ENCODE assay signal across 21 cellular contexts in genomic region chr14:100790785-100791667, GRCh38. TPM values are rescaled to one million over a fixed set of nuclear protein-coding genes. Genes with fewer than 3 reads are reported as not detected.
DNase-seq lines count a peak whose midpoint lies in the region; ATAC-seq and TF ChIP-seq lines count a peak whose summit lies in the region.
"Had no signal": no experiment of that assay in that cellular context is flagged by ENCODE, and none has a peak within 500 bp of the region (broad histone marks: within the 10 kb centered on the region; RNA-seq: fewer than 3 reads in every experiment).

No MANE protein-coding gene starts in this region.

- H3K4me3 Mint-ChIP-seq in activated naive CD4-positive, alpha-beta T cell treated with anti-CD3 and anti-CD28 coated beads for 36 hours, result no peak overlapping the region
- H3K4me3 Mint-ChIP-seq: activated CD4-positive, alpha-beta T cell treated with anti-CD3 and anti-CD28 coated beads for 36 hours had no signal

- H3K4me3 ChIP-seq in adipocyte (ENCODE audit: low read length) (no peak overlapping the region), fibroblast of the aortic adventitia (ENCODE audit: low read depth, low read length) (no peak overlapping the region), neuronal stem cell (ENCODE audit: low read length in 2 of 2) (no peak overlapping the region)
- H3K4me3 ChIP-seq: body of pancreas, transverse colon had no signal

- CTCF ChIA-PET in activated naive CD4-positive, alpha-beta T cell treated with anti-CD3 and anti-CD28 coated beads for 36 hours (lab: Charles Lee), result no interaction called here

- peak; percentile 54 for DNase-seq in HT1080 (ENCODE audit: low read depth)
- peak; percentile 86 for DNase-seq in adipocyte (ENCODE audit: low read depth)
- peak; percentile 2 for DNase-seq in fibroblast of the aortic adventitia (ENCODE audit: low read depth)
- DNase-seq in neuronal stem cell (ENCODE audit: low spot score), result no peak
- no peak for DNase-seq in activated naive CD4-positive, alpha-beta T cell treated with anti-CD3 and anti-CD28 coated beads for 36 hours
- DNase-seq in stimulated activated CD4-positive, alpha-beta T cell treated with anti-CD3 and anti-CD28 coated beads, Interleukin-15, amount 100 ng/mL, for 24 hours, result no peak
- DNase-seq: activated CD4-positive, alpha-beta T cell treated with anti-CD3 and anti-CD28 coated beads for 36 hours; activated CD8-positive, alpha-beta memory T cell treated with anti-CD3 and anti-CD28 coated beads, Interleukin-2, amount 50 U/mL, for 4 hours; activated naive CD4-positive, alpha-beta T cell treated with Interleukin-2 at 50 U/mL for 16 hours; body of pancreas; C1 segment of cervical spinal cord; cortex of kidney; MV-4-11; NCI-H2029; stimulated activated naive CD4-positive, alpha-beta T cell treated with Interleukin-2 at 50 U/mL for 16 hours; transverse colon had no signal

- H3K9me3 ChIP-seq in adipocyte (ENCODE audit: control insufficient read depth, low read length), result no peaks in the 10 kb centered on the region
- H3K9me3 ChIP-seq in neuronal stem cell (replicated peaks in 1 of 2; ENCODE audit: control insufficient read depth in 2 of 2, insufficient read depth in 1 of 2, low read depth in 1 of 2, low read length in 2 of 2), result no peaks in the 10 kb centered on the region
- H3K9me3 ChIP-seq: body of pancreas, transverse colon had no signal

- H2BK120ac ChIP-seq in neuronal stem cell (ENCODE audit: low read depth, low read length), result peak overlapping the region; percentile 90

- H2BK15ac ChIP-seq in neuronal stem cell (ENCODE audit: low read length), result peak overlapping the region; percentile 34

- H4K91ac ChIP-seq in neuronal stem cell (ENCODE audit: low read depth, low read length, poor library complexity), result no peak overlapping the region

- intact Hi-C loops in activated naive CD4-positive, alpha-beta T cell treated with anti-CD3 and anti-CD28 coated beads for 36 hours (cut with micrococcal nuclease), result no loop called here

- H2AFZ ChIP-seq in neuronal stem cell (ENCODE audit: low read length), result peak overlapping the region; percentile 52

- no peak for TF ChIP-seq CTCF in fibroblast of the aortic adventitia (IDR thresholded peaks at IDR 0.05; ENCODE audit: insufficient read depth, low read length)

- ATAC-seq in HG02981 (IDR thresholded peaks at IDR 0.05; ENCODE audit: unreplicated experiment), result no peak
- no peak for ATAC-seq in GM21825 (IDR thresholded peaks at IDR 0.05; ENCODE audit: unreplicated experiment)
- ATAC-seq: activated CD4-positive, alpha-beta T cell treated with anti-CD3 and anti-CD28 coated beads for 36 hours; body of pancreas had no signal

- peaks cover 7% of the 10 kb centered on the region for H3K27me3 Mint-ChIP-seq in activated naive CD4-positive, alpha-beta T cell treated with anti-CD3 and anti-CD28 coated beads for 36 hours (ENCODE audit: low read depth)

- no peaks in the 10 kb centered on the region for H3K79me1 ChIP-seq in neuronal stem cell (ENCODE audit: low read depth, low read length)

- H3K27me3 ChIP-seq in adipocyte (replicated peaks; ENCODE audit: control insufficient read depth, insufficient read depth, low read length), result peaks cover 51% of the 10 kb centered on the region
- H3K27me3 ChIP-seq in neuronal stem cell (ENCODE audit: control insufficient read depth in 3 of 3, insufficient read depth in 3 of 3, low read depth in 1 of 3, low read length in 3 of 3), result no peaks in the 10 kb centered on the region
- H3K27me3 ChIP-seq: body of pancreas had no signal

- H3K4me1 Mint-ChIP-seq in activated naive CD4-positive, alpha-beta T cell treated with anti-CD3 and anti-CD28 coated beads for 36 hours (ENCODE audit: low read depth), result no peaks in the 10 kb centered on the region
- H3K4me1 Mint-ChIP-seq: activated CD4-positive, alpha-beta T cell treated with anti-CD3 and anti-CD28 coated beads for 36 hours had no signal

- peak overlapping the region; percentile 80 for H2BK5ac ChIP-seq in neuronal stem cell (ENCODE audit: low read length)

- H3K9me3 Mint-ChIP-seq in activated naive CD4-positive, alpha-beta T cell treated with anti-CD3 and anti-CD28 coated beads for 36 hours, result no peaks in the 10 kb centered on the region

- WGBS in neuronal stem cell (ENCODE audit: extremely low coverage in 2 of 2, insufficient read length in 2 of 2, insufficient replicate concordance in 1 of 2), 2 donors, result no CpG with 5 or more reads among the region's 22 CpGs

- no peak overlapping the region for H3K9ac ChIP-seq in adipocyte (ENCODE audit: low read length)
- H3K9ac ChIP-seq in neuronal stem cell (ENCODE audit: low read depth, low read length, poor library complexity), result no peak overlapping the region

- peak overlapping the region; percentile 90 for H3K18ac ChIP-seq in neuronal stem cell (ENCODE audit: low read length)

- H3K27ac Mint-ChIP-seq in activated naive CD4-positive, alpha-beta T cell treated with anti-CD3 and anti-CD28 coated beads for 36 hours, result no peak overlapping the region
- H3K27ac Mint-ChIP-seq: activated CD4-positive, alpha-beta T cell treated with anti-CD3 and anti-CD28 coated beads for 36 hours; progenitor cell of endocrine pancreas had no signal

- H3K36me3 Mint-ChIP-seq in activated naive CD4-positive, alpha-beta T cell treated with anti-CD3 and anti-CD28 coated beads for 36 hours (ENCODE audit: low read depth), result no peaks in the 10 kb centered on the region

- no peaks in the 10 kb centered on the region for H3K4me1 ChIP-seq in adipocyte (ENCODE audit: control insufficient read depth, insufficient read depth, low read length)
- peaks cover 9 to 19% of the 10 kb centered on the region in 2 donors for H3K4me1 ChIP-seq in neuronal stem cell (ENCODE audit: control insufficient read depth in 2 of 2, insufficient read depth in 1 of 2, low read depth in 1 of 2, low read length in 2 of 2)
- H3K4me1 ChIP-seq: transverse colon had no signal

- peak overlapping the region; percentile 64 for H2BK12ac ChIP-seq in neuronal stem cell (ENCODE audit: low read length)

- H3K36me3 ChIP-seq in adipocyte (ENCODE audit: control insufficient read depth, insufficient read depth, low read length, severe bottlenecking), result no peaks in the 10 kb centered on the region
- no peaks in the 10 kb centered on the region for H3K36me3 ChIP-seq in neuronal stem cell (replicated peaks in 1 of 2; ENCODE audit: control insufficient read depth in 2 of 2, insufficient read depth in 2 of 2, low read length in 2 of 2)
- H3K36me3 ChIP-seq: transverse colon had no signal

- peak overlapping the region; percentile 97 for H2AK5ac ChIP-seq in neuronal stem cell (ENCODE audit: low read depth, low read length)

- no peak overlapping the region for H3K14ac ChIP-seq in neuronal stem cell (ENCODE audit: low read length)

- H3K27ac ChIP-seq in neuronal stem cell (replicated peaks; ENCODE audit: low read length), result peak overlapping the region; percentile 6
- H3K27ac ChIP-seq: body of pancreas, transverse colon had no signal

- H3K23ac ChIP-seq in neuronal stem cell (ENCODE audit: low read depth, low read length, poor library complexity), result peak overlapping the region; percentile 65

- H4K8ac ChIP-seq in neuronal stem cell (ENCODE audit: low read depth, low read length), result no peak overlapping the region

- H3K4ac ChIP-seq in neuronal stem cell (ENCODE audit: low read length), result peak overlapping the region; percentile 43

- no peak overlapping the region for H3K4me2 ChIP-seq in neuronal stem cell (ENCODE audit: insufficient read depth, low read length, poor library complexity, severe bottlenecking)

RNA-seq across cellular contexts. Expression of gene MEG3, which starts 34.9 kb away (rescaled TPM):
- not detected in 2 replicates for total RNA-seq in HT1080 (2014; rRNA removed; shearing (Covaris generic))
- polyA plus RNA-seq in HT1080 (2015; cell fraction: cytosol; rRNA removed), result not detected in 2 replicates
- polyA plus RNA-seq in HT1080 (2015; cell fraction: nucleus; rRNA removed), result not detected in 2 replicates
- 155 and 168 TPM in 2 replicates for total RNA-seq in fibroblast of the aortic adventitia (ENCODE audit: low replicate concordance)
- polyA plus RNA-seq in neuronal stem cell (2013, experiment 1 of 2), result 61.0 TPM
- 58.1 TPM for polyA plus RNA-seq in neuronal stem cell (2013, experiment 2 of 2)
- not detected for total RNA-seq in activated naive CD4-positive, alpha-beta T cell treated with anti-CD3 and anti-CD28 coated beads for 36 hours
- total RNA-seq: activated CD4-positive, alpha-beta T cell treated with anti-CD3 and anti-CD28 coated beads for 36 hours; OCI-LY7; SK-MEL-5 had no signal

Comparison
In these comparisons a context has a peak if more than half of its experiments do, and no peak if none do; other contexts are left out.
1. DNase-seq: peak in HT1080 (single experiment), adipocyte (single experiment) and fibroblast of the aortic adventitia (single experiment); none in neuronal stem cell (single experiment), activated naive CD4-positive, alpha-beta T cell treated with anti-CD3 and anti-CD28 coated beads for 36 hours (single experiment) and stimulated activated CD4-positive, alpha-beta T cell treated with anti-CD3 and anti-CD28 coated beads, Interleukin-15, amount 100 ng/mL, for 24 hours (single experiment).
2. RNA of gene MEG3, which starts 34.9 kb away (total RNA-seq): 155 to 168 TPM in fibroblast of the aortic adventitia; not detected in HT1080 and not detected in activated naive CD4-positive, alpha-beta T cell treated with anti-CD3 and anti-CD28 coated beads for 36 hours; every median in the first group is over 100 times any median in the second.